In the genomic region with DNA sequence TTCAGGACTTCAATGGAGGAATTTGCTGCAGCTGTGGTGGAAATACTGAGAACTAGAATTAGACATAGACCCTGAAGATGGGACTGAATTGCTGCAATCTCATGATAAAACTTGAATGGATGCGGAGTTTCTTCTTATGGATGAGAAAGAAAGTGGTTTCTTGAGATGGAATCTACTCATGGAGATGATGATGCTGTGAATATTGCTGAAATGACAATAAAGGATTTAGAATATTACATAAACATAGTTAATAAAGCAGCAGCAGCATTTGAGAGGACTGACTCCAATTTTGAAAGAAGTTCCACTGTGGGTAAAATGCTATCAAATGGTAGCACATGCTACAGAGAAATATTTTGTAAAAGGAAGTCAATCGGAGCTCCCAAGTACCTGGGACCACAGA, we compare ENCODE assay signal across 35 cellular contexts.
"Had no signal": no experiment of that assay in that cellular context is flagged by ENCODE, and none has a peak within 500 bp of the region (broad histone marks: within the 10 kb centered on the region; RNA-seq: fewer than 3 reads in every experiment).

No MANE protein-coding gene starts in this region.

- H3K36me3 ChIP-seq: MG63 had no signal

- H3K27me3 ChIP-seq: MG63 had no signal

- H3K9me3 ChIP-seq: MG63 had no signal

- H3K4me3 ChIP-seq: MG63 had no signal

- DNase-seq: MG63, MM.1S, MV-4-11, NCI-H1048, NCI-H1092, NCI-H1092 treated with DMSO at 0.1 percent for 48 hours, NCI-H1105, NCI-H1417, NCI-H1417 treated with DMSO at 0.1 percent for 48 hours, NCI-H1436, NCI-H1436 treated with DMSO at 0.1 percent for 48 hours, NCI-H146, NCI-H1694, NCI-H1694 treated with DMSO at 0.1 percent for 48 hours, NCI-H187, NCI-H187 treated with DMSO at 0.1 percent for 48 hours, NCI-H1930, NCI-H2029, NCI-H2029 treated with DMSO at 0.1 percent for 48 hours, NCI-H2081, NCI-H2081 treated with DMSO at 0.1 percent for 48 hours, NCI-H2107, NCI-H2171, NCI-H2171 treated with DMSO at 0.1 percent for 48 hours, NCI-H2227 treated with DMSO at 0.1 percent for 48 hours, NCI-H226, NCI-H345, NCI-H446, NCI-H446 treated with DMSO at 0.1 percent for 48 hours, NCI-H510A, NCI-H510A treated with DMSO at 0.1 percent for 48 hours, NCI-H524, NCI-H524 treated with DMSO at 0.1 percent for 48 hours, NCI-H526, NCI-H526 treated with DMSO at 0.1 percent for 48 hours had no signal
